9 cellular contexts compared by ENCODE assay signal in genomic region chr19:17001603-17002183, GRCh38. TPM values are rescaled to one million over a fixed set of nuclear protein-coding genes. Genes with fewer than 3 reads are reported as not detected.
DNase-seq lines count a peak whose midpoint lies in the region; ATAC-seq lines count a peak whose summit lies in the region.
"Had no signal": no experiment of that assay in that cellular context is flagged by ENCODE, and none has a peak within 500 bp of the region (broad histone marks: within the 10 kb centered on the region; RNA-seq: fewer than 3 reads in every experiment).

No MANE protein-coding gene starts in this region.

- no peak overlapping the region for H3K4me3 ChIP-seq in H7 (ENCODE audit: insufficient read depth, low read depth, low read length)

- intact Hi-C loops in left cardiac atrium (cut with DNase I), result no loop called here

- peak; percentile 57 to 77 for ATAC-seq in left cardiac atrium
- no peak for ATAC-seq in GM19452 (IDR thresholded peaks at IDR 0.05; ENCODE audit: unreplicated experiment)

- DNase-seq in H7, result peak; percentile 80
- peak; percentile 13 for DNase-seq in activated CD8-positive, alpha-beta memory T cell treated with anti-CD3 and anti-CD28 coated beads, Interleukin-2, amount 50 U/mL, for 24 hours (ENCODE audit: extremely low read depth)
- DNase-seq in left cardiac atrium, result peak; percentile 35
- peak; percentile 17 for DNase-seq in stimulated activated CD8-positive, alpha-beta memory T cell treated with anti-CD3 and anti-CD28 coated beads, Interleukin-12 subunit alpha, Interleukin-12 subunit beta, amount 100 ng/mL, for 24 hours (ENCODE audit: extremely low read depth)
- DNase-seq in NCI-H2196 (lab: John Stamatoyannopoulos, UW; ENCODE audit: unreplicated experiment), result no peak
- no peak for DNase-seq in dedifferentiated amniotic fluid mesenchymal stem cell (ENCODE audit: extremely low spot score)
- DNase-seq in GDM1 (lab: John Stamatoyannopoulos, UW), result no peak
- DNase-seq: DMS53 had no signal

- H3K36me3 ChIP-seq in H7 (replicated peaks; ENCODE audit: control insufficient read depth, insufficient read depth, low read length), result 0 out of 2 replicates have a peak, but pooled peaks cover 2% of the 10 kb centered on the region

- H3K27me3 ChIP-seq in H7 (ENCODE audit: control insufficient read depth, insufficient read depth, low read length), result no peaks in the 10 kb centered on the region

RNA-seq across cellular contexts. Expression of gene CPAMD8, which starts 24.9 kb away (rescaled TPM):
- 4.5 and 5.2 TPM in 2 replicates for total RNA-seq in H7 (2014; rRNA removed; shearing (Covaris generic))
- total RNA-seq in left cardiac atrium, result 10 to 100 TPM in 1 of 2 donors, 1 to 10 TPM in 1; 8.9 to 11.3 TPM

Comparison
In these comparisons a context has a peak if more than half of its experiments do, and no peak if none do; other contexts are left out.
1. DNase-seq: peak in H7 (single experiment), activated CD8-positive, alpha-beta memory T cell treated with anti-CD3 and anti-CD28 coated beads, Interleukin-2, amount 50 U/mL, for 24 hours (single experiment), left cardiac atrium (single experiment) and stimulated activated CD8-positive, alpha-beta memory T cell treated with anti-CD3 and anti-CD28 coated beads, Interleukin-12 subunit alpha, Interleukin-12 subunit beta, amount 100 ng/mL, for 24 hours (single experiment); none in NCI-H2196 (single experiment), dedifferentiated amniotic fluid mesenchymal stem cell (single experiment) and GDM1 (single experiment).